In genomic region chr9:33127881-33128280, GRCh38 we compare ENCODE assay signal across 23 cellular contexts. TPM values are rescaled to one million over a fixed set of nuclear protein-coding genes. Genes with fewer than 3 reads are reported as not detected.
A peak's percentile ranks its signal among the peaks of the same experiment; 100 is the strongest.
DNase-seq lines count a peak whose midpoint lies in the region; ATAC-seq, FAIRE-seq and TF ChIP-seq lines count a peak whose summit lies in the region.
"Had no signal": no experiment of that assay in that cellular context is flagged by ENCODE, and none has a peak within 500 bp of the region (broad histone marks: within the 10 kb centered on the region; RNA-seq: fewer than 3 reads in every experiment).

No MANE protein-coding gene starts in this region.

- H3K4me3 Mint-ChIP-seq in activated CD4-positive, alpha-beta T cell treated with anti-CD3 and anti-CD28 coated beads, Interleukin-2, amount 10 ng/mL, durations not matched to agents 24 days and 14 days: no peak overlapping the region
- peak overlapping the region; percentile 53 for H3K4me3 Mint-ChIP-seq in endothelial cell (ENCODE audit: unreplicated experiment)
- H3K4me3 Mint-ChIP-seq: naive thymus-derived CD4-positive, alpha-beta T cell had no signal

- no peak for FAIRE-seq in frontal cortex (lab: Jason Lieb, UNC)
- FAIRE-seq: D721Med had no signal

- CTCF ChIA-PET in RWPE1 (lab: Yijun Ruan, JAX): no interaction called here

- peak overlapping the region; percentile 35 for H3K27ac ChIP-seq in RWPE1
- H3K27ac ChIP-seq: ascending aorta, esophagus muscularis mucosa, uterus had no signal

- no peaks in the 10 kb centered on the region for H3K27me3 Mint-ChIP-seq in activated CD4-positive, alpha-beta T cell treated with anti-CD3 and anti-CD28 coated beads, Interleukin-2, amount 10 ng/mL, durations not matched to agents 24 days and 14 days
- peaks cover 7% of the 10 kb centered on the region for H3K27me3 Mint-ChIP-seq in endothelial cell (ENCODE audit: unreplicated experiment)
- H3K27me3 Mint-ChIP-seq: naive thymus-derived CD4-positive, alpha-beta T cell had no signal

- H3K36me3 Mint-ChIP-seq in activated CD4-positive, alpha-beta T cell treated with anti-CD3 and anti-CD28 coated beads, Interleukin-2, amount 10 ng/mL, durations not matched to agents 24 days and 14 days (ENCODE audit: low read depth): peaks cover 62% of the 10 kb centered on the region
- H3K36me3 Mint-ChIP-seq in endothelial cell (ENCODE audit: low read depth, unreplicated experiment): peaks cover 53% of the 10 kb centered on the region

- intact Hi-C loops in activated CD4-positive, alpha-beta T cell treated with anti-CD3 and anti-CD28 coated beads, Interleukin-2, amount 10 ng/mL, durations not matched to agents 24 days and 14 days (cut with micrococcal nuclease): no loop called here
- intact Hi-C loops in sciatic nerve (cut with DNase I): no loop called here

- ATAC-seq in sciatic nerve (no peak), GM19023 (IDR thresholded peaks at IDR 0.05; ENCODE audit: unreplicated experiment) (no peak)
- ATAC-seq: naive thymus-derived CD4-positive, alpha-beta T cell had no signal

- DNase-seq in activated CD4-positive, alpha-beta T cell treated with anti-CD3 and anti-CD28 coated beads, Interleukin-2, amount 10 ng/mL, durations not matched to agents 24 days and 14 days: no peak
- DNase-seq in activated CD4-positive, alpha-beta T cell treated with anti-CD3 and anti-CD28 coated beads for 1 hour: no peak
- no peak for DNase-seq in RWPE1 (ENCODE audit: low spot score)
- DNase-seq in endothelial cell (ENCODE audit: low spot score): no peak
- DNase-seq in sciatic nerve (ENCODE audit: low spot score): peak; percentile 22
- DNase-seq in T1000 (lab: John Stamatoyannopoulos, UW): no peak
- DNase-seq in frontal cortex (ENCODE audit: low spot score in 2 of 2): no peak
- DNase-seq: activated gamma-delta T cell treated with Interleukin-2 at 50 U/mL for 16 hours; cerebellar nuclear complex; effector CD8-positive, alpha-beta T cell; EL; kidney glomerular epithelial cell; naive thymus-derived CD4-positive, alpha-beta T cell; NCI-H1092; NCI-H2029 treated with DMSO at 0.1 percent for 48 hours; NK-92 treated with Interleukin-12 subunit alpha and Interleukin-12 subunit beta, amount 100 ng/mL, for 24 hours; substantia nigra; T-helper 9 cell; uterus had no signal

- peaks cover 31% of the 10 kb centered on the region for H3K4me1 Mint-ChIP-seq in activated CD4-positive, alpha-beta T cell treated with anti-CD3 and anti-CD28 coated beads, Interleukin-2, amount 10 ng/mL, durations not matched to agents 24 days and 14 days
- peaks cover 35% of the 10 kb centered on the region for H3K4me1 Mint-ChIP-seq in endothelial cell (ENCODE audit: unreplicated experiment)

- H3K9me3 Mint-ChIP-seq in activated CD4-positive, alpha-beta T cell treated with anti-CD3 and anti-CD28 coated beads, Interleukin-2, amount 10 ng/mL, durations not matched to agents 24 days and 14 days: no peaks in the 10 kb centered on the region
- H3K9me3 Mint-ChIP-seq in endothelial cell (ENCODE audit: unreplicated experiment): no peaks in the 10 kb centered on the region
- H3K9me3 Mint-ChIP-seq: naive thymus-derived CD4-positive, alpha-beta T cell had no signal

- POLR2A ChIA-PET in RWPE1 (lab: Yijun Ruan, JAX; ENCODE audit: low non-redundant PET): no interaction called here

- TF ChIP-seq CTCF in RWPE1 (conservative IDR thresholded peaks at IDR 0.05; ENCODE audit: low read depth): no peak
- no peak for TF ChIP-seq CTCF in endothelial cell (IDR thresholded peaks at IDR 0.05; ENCODE audit: unreplicated experiment)

- peak overlapping the region; percentile 17 for H3K27ac Mint-ChIP-seq in activated CD4-positive, alpha-beta T cell treated with anti-CD3 and anti-CD28 coated beads, Interleukin-2, amount 10 ng/mL, durations not matched to agents 24 days and 14 days
- no peak overlapping the region for H3K27ac Mint-ChIP-seq in endothelial cell (ENCODE audit: unreplicated experiment)

RNA-seq across cellular contexts. Expression of gene B4GALT1, which starts 39.3 kb away (rescaled TPM):
- 53.8 and 55.7 TPM in 2 replicates for total RNA-seq in activated CD4-positive, alpha-beta T cell treated with anti-CD3 and anti-CD28 coated beads, Interleukin-2, amount 10 ng/mL, durations not matched to agents 24 days and 14 days
- total RNA-seq in endothelial cell (ENCODE audit: unreplicated experiment): 86.7 TPM
- 85.3 TPM for total RNA-seq in sciatic nerve
- 0.82 TPM for total RNA-seq in frontal cortex

RNA-seq across cellular contexts. Expression of gene SMU1, which starts 51.4 kb away (rescaled TPM):
- 28.6 and 30.2 TPM in 2 replicates for total RNA-seq in activated CD4-positive, alpha-beta T cell treated with anti-CD3 and anti-CD28 coated beads, Interleukin-2, amount 10 ng/mL, durations not matched to agents 24 days and 14 days
- total RNA-seq in endothelial cell (ENCODE audit: unreplicated experiment) (23.7 TPM), sciatic nerve (23.8 TPM), frontal cortex (53.4 TPM)

Comparison
In these comparisons a context has a peak if more than half of its experiments do, and no peak if none do; other contexts are left out.
1. RNA of gene B4GALT1, which starts 39.3 kb away (total RNA-seq): 86.7 TPM in endothelial cell (single experiment), 85.3 TPM in sciatic nerve (single experiment) and 53.8 to 55.7 TPM in activated CD4-positive, alpha-beta T cell treated with anti-CD3 and anti-CD28 coated beads, Interleukin-2, amount 10 ng/mL, durations not matched to agents 24 days and 14 days; 0.82 TPM in frontal cortex (single experiment); every median in the first group is over 10 times any median in the second.